ENCODE assay signal across 8 cellular contexts in genomic region chr3:42654331-42655201, GRCh38. TPM values are rescaled to one million over a fixed set of nuclear protein-coding genes. Genes with fewer than 3 reads are reported as not detected.
A peak's percentile ranks its signal among the peaks of the same experiment; 100 is the strongest.
DNase-seq lines count a peak whose midpoint lies in the region; ATAC-seq and TF ChIP-seq lines count a peak whose summit lies in the region.

No MANE protein-coding gene starts in this region.

- H3K27me3 ChIP-seq in ACC112 (ENCODE audit: insufficient read depth, low read length) (no peaks in the 10 kb centered on the region), Panc1 (ENCODE audit: control insufficient read depth, insufficient read depth, low read length) (no peaks in the 10 kb centered on the region), layer of hippocampus (ENCODE audit: control insufficient read depth, insufficient read depth, low read length) (no peaks in the 10 kb centered on the region)

- in situ Hi-C loops in Panc1 (cut with HindIII; ENCODE audit: low pct_unique_long_range_greater_than_20kb, low sequenced_read_pairs), result no loop called here

- H3K4me3 Mint-ChIP-seq in stimulated activated effector memory CD8-positive, alpha-beta T cell treated with anti-CD3 and anti-CD28 coated beads, Interleukin-12 subunit alpha, Interleukin-12 subunit beta, amount 100 ng/mL, for 72 hours, result peak overlapping the region; percentile 73

- H3K4me1 Mint-ChIP-seq in stimulated activated effector memory CD8-positive, alpha-beta T cell treated with anti-CD3 and anti-CD28 coated beads, Interleukin-12 subunit alpha, Interleukin-12 subunit beta, amount 100 ng/mL, for 72 hours, result peaks cover 36% of the 10 kb centered on the region

- peak overlapping the region; percentile 31 for H2AFZ ChIP-seq in ACC112 (ENCODE audit: low read length, unreplicated experiment)

- no peaks in the 10 kb centered on the region for H3K9me3 ChIP-seq in Panc1 (ENCODE audit: control insufficient read depth, insufficient read depth, low read depth, low read length)

- no TSS peak for BruUV-seq in Panc1 (replicated peaks; lab: Mats Ljungman, UMichigan)

- no peaks in the 10 kb centered on the region for H3K9me3 Mint-ChIP-seq in stimulated activated effector memory CD8-positive, alpha-beta T cell treated with anti-CD3 and anti-CD28 coated beads, Interleukin-12 subunit alpha, Interleukin-12 subunit beta, amount 100 ng/mL, for 72 hours

- peaks cover 3% of the 10 kb centered on the region for H3K36me3 Mint-ChIP-seq in stimulated activated effector memory CD8-positive, alpha-beta T cell treated with anti-CD3 and anti-CD28 coated beads, Interleukin-12 subunit alpha, Interleukin-12 subunit beta, amount 100 ng/mL, for 72 hours

- H3K79me2 ChIP-seq in ACC112 (ENCODE audit: control insufficient read depth, insufficient read depth, low read length, unreplicated experiment), result peaks cover 62% of the 10 kb centered on the region

- no peak overlapping the region for H3K27ac Mint-ChIP-seq in stimulated activated effector memory CD8-positive, alpha-beta T cell treated with anti-CD3 and anti-CD28 coated beads, Interleukin-12 subunit alpha, Interleukin-12 subunit beta, amount 100 ng/mL, for 72 hours

- peak overlapping the region; percentile 73 for H3K27ac ChIP-seq in ACC112 (ENCODE audit: low read depth, low read length)
- no peak overlapping the region for H3K27ac ChIP-seq in Panc1 (ENCODE audit: low read length)
- peak overlapping the region; percentile 95 for H3K27ac ChIP-seq in layer of hippocampus (ENCODE audit: low read depth, low read length)

- ATAC-seq in Panc1, result peak; percentile 26; the same call in 1 of the 2 replicates
- peak; percentile 55 for ATAC-seq in stimulated activated effector memory CD8-positive, alpha-beta T cell treated with anti-CD3 and anti-CD28 coated beads, Interleukin-12 subunit alpha, Interleukin-12 subunit beta, amount 100 ng/mL, for 72 hours
- no peak for ATAC-seq in HG02870 (IDR thresholded peaks at IDR 0.05; ENCODE audit: unreplicated experiment)

- POLR2A ChIA-PET in Panc1 (lab: Charles Lee), result no interaction called here

- no peaks in the 10 kb centered on the region for H3K36me3 ChIP-seq in ACC112 (ENCODE audit: insufficient read depth, low read length)
- no peaks in the 10 kb centered on the region for H3K36me3 ChIP-seq in Panc1 (ENCODE audit: control insufficient read depth, insufficient read depth, low read length)

- intact Hi-C loops in Panc1 (cut with micrococcal nuclease; ENCODE audit: unreplicated experiment), result loop anchor here (5.0 kb wide), 1 partner anchor 88 kb away; no protein-coding TSS in a partner anchor

- DNase-seq in GM10266 (ENCODE audit: extremely low spot score) (peak; percentile 82), Panc1 (ENCODE audit: low read depth, low spot score) (no peak), dedifferentiated amniotic fluid mesenchymal stem cell (ENCODE audit: extremely low spot score) (peak; percentile 45), SHP77 treated with DMSO at 0.1 percent for 48 hours (lab: John Stamatoyannopoulos, UW) (no peak)
- DNase-seq in stimulated activated effector memory CD8-positive, alpha-beta T cell treated with anti-CD3 and anti-CD28 coated beads, Interleukin-12 subunit alpha, Interleukin-12 subunit beta, amount 100 ng/mL, for 72 hours (ENCODE audit: low spot score in 2 of 2), result peak in 1 of 2 donors; percentile 49

- H3K4me1 ChIP-seq in ACC112 (ENCODE audit: control insufficient read depth, insufficient read depth, low read length, unreplicated experiment) (peaks cover 52% of the 10 kb centered on the region), Panc1 (ENCODE audit: control insufficient read depth, insufficient read depth, low read length) (peaks cover 16% of the 10 kb centered on the region)

- peak overlapping the region; percentile 83 for H3K4me3 ChIP-seq in ACC112 (ENCODE audit: low read depth, low read length)
- peak overlapping the region; percentile 48 to 49 for H3K4me3 ChIP-seq in Panc1 (ENCODE audit: low read depth in 2 of 2, low read length in 2 of 2)

- CTCF ChIA-PET in Panc1 (lab: Charles Lee), result no interaction called here

- TF ChIP-seq CTCF in GM10266 (IDR thresholded peaks at IDR 0.05; ENCODE audit: control insufficient read depth, insufficient read depth, low read depth, missing control alignments) (no peak), Panc1 (IDR thresholded peaks at IDR 0.05) (peak; percentile 35; the same call in 1 of the 2 replicates)

RNA-seq across cellular contexts. Expression of gene ZBTB47, which starts 1.1 kb away (rescaled TPM):
- 3.6 TPM for total RNA-seq in Panc1 (2021; ENCODE audit: unreplicated experiment)
- 4.5 TPM for polyA plus RNA-seq in Panc1 (2012; ENCODE audit: insufficient read length)

RNA-seq across cellular contexts. Expression of gene KLHL40, which starts 30.8 kb away (rescaled TPM):
- total RNA-seq in Panc1 (2021; ENCODE audit: unreplicated experiment), result not detected
- not detected for polyA plus RNA-seq in Panc1 (2012; ENCODE audit: insufficient read length)

RNA-seq across cellular contexts. Expression of gene HHATL, which starts 48.0 kb away (rescaled TPM):
- not detected for total RNA-seq in Panc1 (2021; ENCODE audit: unreplicated experiment)
- not detected for polyA plus RNA-seq in Panc1 (2012; ENCODE audit: insufficient read length)

RNA-seq across cellular contexts. Expression of gene NKTR, which starts 54.1 kb away (rescaled TPM):
- 39.0 TPM for total RNA-seq in Panc1 (2021; ENCODE audit: unreplicated experiment)
- 11.0 TPM for polyA plus RNA-seq in Panc1 (2012; ENCODE audit: insufficient read length)

Comparison
In these comparisons a context has a peak if more than half of its experiments do, and no peak if none do; other contexts are left out.
1. DNase-seq: peak in GM10266 (single experiment) and dedifferentiated amniotic fluid mesenchymal stem cell (single experiment); none in Panc1 (single experiment) and SHP77 treated with DMSO at 0.1 percent for 48 hours (single experiment).